In the genomic region with DNA sequence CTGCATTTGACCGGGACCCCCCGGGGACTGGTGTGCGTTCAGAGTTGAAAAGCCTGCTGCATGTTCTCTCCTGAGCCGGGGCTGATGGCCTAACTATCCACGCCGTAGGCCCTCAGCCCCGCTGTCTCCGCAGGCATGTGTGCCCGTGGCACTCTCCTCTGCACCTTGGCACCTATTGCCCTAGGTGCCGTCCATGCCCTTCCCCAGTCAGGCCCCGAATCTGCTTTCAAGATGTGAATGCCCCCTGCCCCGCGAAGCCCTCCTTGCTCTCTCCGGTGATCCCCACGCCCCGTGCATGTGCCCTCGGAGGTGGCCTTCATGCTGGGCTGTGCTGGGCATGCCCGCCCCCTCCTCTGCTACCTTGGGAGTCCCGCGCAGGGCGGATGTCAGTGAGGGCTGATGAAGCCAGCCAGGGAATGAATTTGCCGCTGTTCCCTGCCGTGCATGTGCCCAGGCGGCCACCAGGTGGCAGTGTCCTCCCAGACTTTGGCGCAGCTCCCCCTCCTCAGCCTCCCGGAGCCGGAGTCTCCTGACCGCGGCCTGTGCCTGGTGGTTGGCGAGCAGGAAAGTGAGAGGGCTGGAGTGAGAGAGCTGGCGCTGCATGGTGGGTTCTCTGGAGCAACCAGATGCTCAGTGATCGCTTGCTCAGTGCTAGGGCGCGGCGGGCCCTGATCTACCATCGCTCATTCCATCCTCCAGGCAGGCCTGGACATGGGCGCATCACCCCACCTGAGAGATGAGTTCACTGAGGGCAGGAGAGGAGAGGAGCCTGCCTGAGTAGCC, we compare ENCODE assay signal across 8 cellular contexts.
DNase-seq lines count a peak whose midpoint lies in the region; ATAC-seq lines count a peak whose summit lies in the region.

No MANE protein-coding gene starts in this region.

- H3K27me3 Mint-ChIP-seq in activated CD4-positive, alpha-beta T cell treated with anti-CD3 and anti-CD28 coated beads for 36 hours: peaks cover 8% of the 10 kb centered on the region

- H3K27ac Mint-ChIP-seq in activated CD4-positive, alpha-beta T cell treated with anti-CD3 and anti-CD28 coated beads for 36 hours: no peak overlapping the region

- DNase-seq in SKM-1 treated with dmso at 0.1 percent for 144 hours (lab: John Stamatoyannopoulos, UW; ENCODE audit: unreplicated experiment) (peak; percentile 35), SKM-1 (lab: John Stamatoyannopoulos, UW; ENCODE audit: unreplicated experiment) (no peak), NCI-H2171 (lab: John Stamatoyannopoulos, UW) (peak; percentile 63), cerebellum (ENCODE audit: low spot score) (peak; percentile 84), kidney glomerular epithelial cell (lab: John Stamatoyannopoulos, UW) (peak; percentile 51)
- peak; percentile 83 for DNase-seq in activated CD4-positive, alpha-beta T cell treated with anti-CD3 and anti-CD28 coated beads for 36 hours
- DNase-seq in stimulated activated CD4-positive, alpha-beta T cell treated with anti-CD3 and anti-CD28 coated beads, Interleukin-2, amount 100 ng/mL, for 24 hours: peak; percentile 75 to 79

- ATAC-seq in activated CD4-positive, alpha-beta T cell treated with anti-CD3 and anti-CD28 coated beads for 36 hours: peak; percentile 87
- no peak for ATAC-seq in GM21528 (IDR thresholded peaks at IDR 0.05; ENCODE audit: low FRiP score, unreplicated experiment)

- peaks cover 5% of the 10 kb centered on the region for H3K4me1 Mint-ChIP-seq in activated CD4-positive, alpha-beta T cell treated with anti-CD3 and anti-CD28 coated beads for 36 hours

- intact Hi-C loops in activated CD4-positive, alpha-beta T cell treated with anti-CD3 and anti-CD28 coated beads for 36 hours (cut with DNase I, micrococcal nuclease): loop anchor here (1.0 kb wide), 1 partner anchor 58 kb away; no protein-coding TSS in a partner anchor

- no peak overlapping the region for H3K4me3 Mint-ChIP-seq in activated CD4-positive, alpha-beta T cell treated with anti-CD3 and anti-CD28 coated beads for 36 hours

- POLR2A ChIA-PET in activated CD4-positive, alpha-beta T cell treated with anti-CD3 and anti-CD28 coated beads for 36 hours (lab: Charles Lee): no interaction called here

- H3K36me3 Mint-ChIP-seq in activated CD4-positive, alpha-beta T cell treated with anti-CD3 and anti-CD28 coated beads for 36 hours (ENCODE audit: low read depth): no peaks in the 10 kb centered on the region

- CTCF ChIA-PET in activated CD4-positive, alpha-beta T cell treated with anti-CD3 and anti-CD28 coated beads for 36 hours (lab: Charles Lee): interaction anchor here (0.5 to 7.4 kb wide), 15 partner anchors 10 to 370 kb away, joined by 3 to 140 read pairs (median 3); no protein-coding TSS in a partner anchor

- no peaks in the 10 kb centered on the region for H3K9me3 Mint-ChIP-seq in activated CD4-positive, alpha-beta T cell treated with anti-CD3 and anti-CD28 coated beads for 36 hours (ENCODE audit: low read depth)
